Comparison of ENCODE assay signal across 1 cellular context in genomic region chr6:11575408-11576033, GRCh38.
TF ChIP-seq lines count a peak whose summit lies in the region.

No MANE protein-coding gene starts in this region.

TF ChIP-seq in HepG2, 621 proteins besides CTCF, POLR2A, EP300 and RAD21 (continued from another document and continues in another):
- no peak for TF ChIP-seq ZNF710 (CRISPR knock-in tag; IDR thresholded peaks at IDR 0.05; ENCODE audit: borderline replicate concordance)
- TF ChIP-seq ADNP (CRISPR knock-in tag; IDR thresholded peaks at IDR 0.05): no peak
- TF ChIP-seq ZNF382 (CRISPR knock-in tag; IDR thresholded peaks at IDR 0.05; ENCODE audit: borderline replicate concordance): no peak
- TF ChIP-seq MXI1 (IDR thresholded peaks at IDR 0.05; ENCODE audit: borderline replicate concordance, low read depth, low read length): peak; percentile 42; the same call in 1 of the 3 replicates
- no peak for TF ChIP-seq ZNF18 (CRISPR knock-in tag; IDR thresholded peaks at IDR 0.05; ENCODE audit: insufficient replicate concordance)
- no peak for TF ChIP-seq MED8 (CRISPR knock-in tag; IDR thresholded peaks at IDR 0.05; ENCODE audit: insufficient replicate concordance)
- no peak for TF ChIP-seq ZFYVE20 (CRISPR knock-in tag; IDR thresholded peaks at IDR 0.05; ENCODE audit: borderline replicate concordance, low read depth)
- TF ChIP-seq KLF15 (CRISPR knock-in tag; IDR thresholded peaks at IDR 0.05; ENCODE audit: borderline replicate concordance): no peak
- TF ChIP-seq GABPB1 (CRISPR knock-in tag; IDR thresholded peaks at IDR 0.05): no peak
- no peak for TF ChIP-seq SKIL (CRISPR knock-in tag; IDR thresholded peaks at IDR 0.05; ENCODE audit: borderline replicate concordance)
- no peak for TF ChIP-seq SNAPC5 (CRISPR knock-in tag; IDR thresholded peaks at IDR 0.05; ENCODE audit: borderline replicate concordance)
- TF ChIP-seq HMGXB4 (CRISPR knock-in tag; IDR thresholded peaks at IDR 0.05; ENCODE audit: borderline replicate concordance in 1 of 2, low read depth in 1 of 2): peak; percentile 65 to 87; a peak in 2 of 4 replicates
- TF ChIP-seq PATZ1 (CRISPR knock-in tag; IDR thresholded peaks at IDR 0.05): 0 out of 2 replicates have a peak, but pooled peaks have one; percentile 30
- TF ChIP-seq ZNF766 (CRISPR knock-in tag; IDR thresholded peaks at IDR 0.05; ENCODE audit: borderline replicate concordance): no peak
- TF ChIP-seq KMT2B (CRISPR knock-in tag; IDR thresholded peaks at IDR 0.05): peak; percentile 47; the same call in 1 of the 2 replicates
- no peak for TF ChIP-seq U2AF2 (IDR thresholded peaks at IDR 0.05; ENCODE audit: low read depth, low read length)
- no peak for TF ChIP-seq ISX (CRISPR knock-in tag; conservative IDR thresholded peaks at IDR 0.05)
- no peak for TF ChIP-seq ZFY (CRISPR knock-in tag; IDR thresholded peaks at IDR 0.05)
- TF ChIP-seq TGIF2 (CRISPR knock-in tag; IDR thresholded peaks at IDR 0.05): no peak
- TF ChIP-seq ARNT (IDR thresholded peaks at IDR 0.05): no peak
- TF ChIP-seq HMG20A (CRISPR knock-in tag; IDR thresholded peaks at IDR 0.05; ENCODE audit: borderline replicate concordance): peak; percentile 35; the same call in 1 of the 2 replicates
- TF ChIP-seq MAFG (CRISPR knock-in tag; IDR thresholded peaks at IDR 0.05): no peak
- no peak for TF ChIP-seq NFIC (IDR thresholded peaks at IDR 0.05; ENCODE audit: low read length)
- no peak for TF ChIP-seq ZNF367 (CRISPR knock-in tag; IDR thresholded peaks at IDR 0.05; ENCODE audit: borderline replicate concordance)
- TF ChIP-seq CENPBD1 (CRISPR knock-in tag; IDR thresholded peaks at IDR 0.05; ENCODE audit: borderline replicate concordance, low read depth): no peak
- peak; percentile 56; the same call in 1 of the 2 replicates for TF ChIP-seq CCDC6 (CRISPR knock-in tag; IDR thresholded peaks at IDR 0.05)
- TF ChIP-seq HNRNPL (IDR thresholded peaks at IDR 0.05; ENCODE audit: low read depth, low read length): no peak
- peak; percentile 26; the same call in 1 of the 2 replicates for TF ChIP-seq MAX (IDR thresholded peaks at IDR 0.05)
- no peak for TF ChIP-seq ISL2 (CRISPR knock-in tag; IDR thresholded peaks at IDR 0.05)
- TF ChIP-seq KAT2B (IDR thresholded peaks at IDR 0.05; ENCODE audit: borderline replicate concordance, low read depth, low read length): no peak
- no peak for TF ChIP-seq BRF2 (CRISPR knock-in tag; IDR thresholded peaks at IDR 0.05)
- TF ChIP-seq NFAT5 (CRISPR knock-in tag; IDR thresholded peaks at IDR 0.05): no peak
- no peak for TF ChIP-seq FUBP1 (CRISPR knock-in tag; IDR thresholded peaks at IDR 0.05; ENCODE audit: borderline replicate concordance)
- no peak for TF ChIP-seq JUND (CRISPR knock-in tag; IDR thresholded peaks at IDR 0.05)
- TF ChIP-seq HNF4G (IDR thresholded peaks at IDR 0.05; ENCODE audit: borderline replicate concordance, low read depth, low read length): no peak; the same call in 1 of the 2 replicates
- no peak for TF ChIP-seq HNF4G (CRISPR knock-in tag; IDR thresholded peaks at IDR 0.05; ENCODE audit: borderline replicate concordance, low read depth)
- TF ChIP-seq ELF3 (CRISPR knock-in tag; IDR thresholded peaks at IDR 0.05): peak; percentile 86
- no peak for TF ChIP-seq ZNF512 (CRISPR knock-in tag; IDR thresholded peaks at IDR 0.05)
- TF ChIP-seq ZNF652 (CRISPR knock-in tag; IDR thresholded peaks at IDR 0.05; ENCODE audit: borderline replicate concordance, low read depth): no peak
- no peak for TF ChIP-seq TOPORS (CRISPR knock-in tag; IDR thresholded peaks at IDR 0.05)
